In the genomic region with DNA sequence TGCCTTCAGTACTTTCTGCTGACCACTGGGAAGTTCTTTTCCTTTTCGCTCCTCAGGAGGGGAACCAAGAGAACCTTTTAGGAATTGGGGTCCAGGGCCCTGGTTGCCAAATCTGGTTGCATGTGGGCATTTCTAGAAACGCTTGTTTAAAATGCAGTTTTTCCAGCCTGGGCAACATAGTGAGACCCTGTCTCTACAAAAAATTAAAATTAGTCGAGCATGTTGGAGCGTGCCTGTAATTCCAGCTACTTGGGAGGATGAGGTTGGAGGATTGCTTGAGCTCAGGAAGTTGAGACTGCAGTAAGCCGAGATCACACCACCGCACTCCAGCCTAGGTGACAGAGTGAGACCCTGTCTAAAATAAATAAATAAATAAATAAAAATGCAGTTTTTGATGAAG, we compare ENCODE assay signal across 9 cellular contexts. TPM values are rescaled to one million over a fixed set of nuclear protein-coding genes. Genes with fewer than 3 reads are reported as not detected.
DNase-seq lines count a peak whose midpoint lies in the region; ATAC-seq and TF ChIP-seq lines count a peak whose summit lies in the region.
"Had no signal": no experiment of that assay in that cellular context is flagged by ENCODE, and none has a peak within 500 bp of the region (broad histone marks: within the 10 kb centered on the region; RNA-seq: fewer than 3 reads in every experiment).

No MANE protein-coding gene starts in this region.

- H3K4me1 ChIP-seq in DOHH2 (ENCODE audit: control insufficient read depth, low read length) = peaks cover 51% of the 10 kb centered on the region
- peaks cover 46% of the 10 kb centered on the region for H3K4me1 ChIP-seq in OCI-LY1 (ENCODE audit: insufficient read depth, low read length, severe bottlenecking)
- H3K4me1 ChIP-seq in osteoblast (ENCODE audit: insufficient read depth, low read length) = peaks cover 40% of the 10 kb centered on the region

- H3K79me2 ChIP-seq in DOHH2 (ENCODE audit: control insufficient read depth, low read length) (peaks cover 23% of the 10 kb centered on the region), OCI-LY1 (ENCODE audit: insufficient read depth, low read length) (no peaks in the 10 kb centered on the region), osteoblast (ENCODE audit: insufficient read depth, low read length) (peaks cover 18% of the 10 kb centered on the region)

- no peak for DNase-seq in dorsolateral prefrontal cortex
- no peak for DNase-seq in osteoblast (ENCODE audit: insufficient read length, low spot score, missing footprints)
- DNase-seq in nucleus accumbens (lab: John Stamatoyannopoulos, UW) = no peak
- no peak for DNase-seq in COLO668 (lab: John Stamatoyannopoulos, UW; ENCODE audit: unreplicated experiment)
- DNase-seq: NCI-H526 treated with DMSO at 0.1 percent for 48 hours had no signal

- no peaks in the 10 kb centered on the region for H3F3A ChIP-seq in DOHH2 (ENCODE audit: control insufficient read depth, insufficient read depth)
- H3F3A ChIP-seq in OCI-LY1 (ENCODE audit: insufficient read depth, low read length) = no peaks in the 10 kb centered on the region

- H3K9me3 ChIP-seq in DOHH2 (ENCODE audit: control insufficient read depth, insufficient read depth, low read length) (no peaks in the 10 kb centered on the region), OCI-LY1 (ENCODE audit: low read length) (no peaks in the 10 kb centered on the region), osteoblast (ENCODE audit: low read depth, low read length) (no peaks in the 10 kb centered on the region)

- intact Hi-C loops in dorsolateral prefrontal cortex (cut with DNase I) = loop anchor here (2.0 to 5.0 kb wide), 3 partner anchors 28 to 45 kb away; a partner anchor contains a TSS

- H3K9me2 ChIP-seq in DOHH2 (replicated peaks; ENCODE audit: control insufficient read depth, low read length) = no peaks in the 10 kb centered on the region
- H3K9me2 ChIP-seq in OCI-LY1 (ENCODE audit: low read depth, low read length) = no peaks in the 10 kb centered on the region

- ATAC-seq in HG02610 (IDR thresholded peaks at IDR 0.05; ENCODE audit: unreplicated experiment) (no peak), GM21367 (IDR thresholded peaks at IDR 0.05; ENCODE audit: unreplicated experiment) (no peak)

- H2AFZ ChIP-seq in OCI-LY1 (ENCODE audit: low read length) (no peak overlapping the region), osteoblast (ENCODE audit: low read length) (no peak overlapping the region)

- H3K9ac ChIP-seq in OCI-LY1 (ENCODE audit: low read length) = peak overlapping the region; percentile 76

- H3K4me2 ChIP-seq in DOHH2 (ENCODE audit: low read length) (peak overlapping the region; percentile 98), OCI-LY1 (ENCODE audit: low read length) (peak overlapping the region; percentile 79), osteoblast (ENCODE audit: insufficient read depth, low read length) (peak overlapping the region; percentile 96)

- H3K4me3 ChIP-seq in DOHH2 (ENCODE audit: low read length) (peak overlapping the region; percentile 88), OCI-LY1 (ENCODE audit: low read depth, low read length, poor library complexity, severe bottlenecking) (peak overlapping the region; percentile 75), dorsolateral prefrontal cortex (peak overlapping the region in 56 of 59 donors; percentile 68 to 100 (median 90)), osteoblast (ENCODE audit: insufficient read depth, low read length) (peak overlapping the region; percentile 92)

- H4K20me1 ChIP-seq in DOHH2 (ENCODE audit: control insufficient read depth, insufficient read depth, low read depth, low read length) = no peaks in the 10 kb centered on the region
- H4K20me1 ChIP-seq in OCI-LY1 (ENCODE audit: insufficient read depth, low read length) = no peaks in the 10 kb centered on the region
- H4K20me1 ChIP-seq in osteoblast (ENCODE audit: insufficient read depth, low read length) = no peaks in the 10 kb centered on the region

- TF ChIP-seq CTCF in DOHH2 (IDR thresholded peaks at IDR 0.05; ENCODE audit: low read depth, low read length, poor library complexity, severe bottlenecking) = no peak
- no peak for TF ChIP-seq CTCF in OCI-LY1 (IDR thresholded peaks at IDR 0.05; ENCODE audit: low read length)
- TF ChIP-seq CTCF in dorsolateral prefrontal cortex (IDR thresholded peaks at IDR 0.05 in 54 of 56, conservative IDR thresholded peaks at IDR 0.05 in 2 of 56; ENCODE audit: low read depth in 1 of 56, partially characterized antibody in 56 of 56) = no peak
- no peak for TF ChIP-seq CTCF in osteoblast (IDR thresholded peaks at IDR 0.05; ENCODE audit: extremely low read depth, low read depth, low read length)

- H3K27ac ChIP-seq in DOHH2 (ENCODE audit: low read depth, low read length) = no peak overlapping the region
- peak overlapping the region; percentile 10 for H3K27ac ChIP-seq in OCI-LY1 (ENCODE audit: low read depth, low read length, poor library complexity, severe bottlenecking)
- peak overlapping the region in 20 of 59 donors; percentile 23 to 92 (median 84) for H3K27ac ChIP-seq in dorsolateral prefrontal cortex
- H3K27ac ChIP-seq in osteoblast (ENCODE audit: low read depth, low read length) = no peak overlapping the region

- H3K27me3 ChIP-seq in DOHH2 (ENCODE audit: control insufficient read depth, low read length) (no peaks in the 10 kb centered on the region), OCI-LY1 (ENCODE audit: insufficient read depth, low read length) (no peaks in the 10 kb centered on the region), dorsolateral prefrontal cortex (no peaks in the 10 kb centered on the region), osteoblast (ENCODE audit: insufficient read depth, low read length) (no peaks in the 10 kb centered on the region)

- H3K36me3 ChIP-seq in DOHH2 (ENCODE audit: control insufficient read depth, low read length) (peaks cover 33% of the 10 kb centered on the region), OCI-LY1 (ENCODE audit: insufficient read depth, low read length) (peaks cover 28% of the 10 kb centered on the region; the same call in 1 of the 2 replicates), osteoblast (ENCODE audit: insufficient read depth, low read length) (peaks cover 11% of the 10 kb centered on the region)

RNA-seq across cellular contexts. Expression of a gene that starts 1.2 kb away (rescaled TPM):
- total RNA-seq in dorsolateral prefrontal cortex = 10 to 100 TPM; 30.2 to 62.6 (median 43.4) TPM
- total RNA-seq in osteoblast = 31.5 and 32.4 TPM in 2 replicates

RNA-seq across cellular contexts. Expression of a gene that starts 15.1 kb away (rescaled TPM):
- total RNA-seq in dorsolateral prefrontal cortex (under 1 TPM in 1 of 120 experiments, not detected in 119; 0.33 TPM), osteoblast (not detected in 2 replicates)

RNA-seq across cellular contexts. Expression of a gene that starts 28.3 kb away (rescaled TPM):
- 100 to 1,000 TPM in 119 of 120 experiments, 10 to 100 TPM in 1; 99.4 to 256 (median 180) TPM for total RNA-seq in dorsolateral prefrontal cortex
- 46.6 and 50.3 TPM in 2 replicates for total RNA-seq in osteoblast

RNA-seq across cellular contexts. Expression of a gene that starts 46.5 kb away (rescaled TPM):
- total RNA-seq in dorsolateral prefrontal cortex = 10 to 100 TPM; 11.5 to 27.4 (median 17.6) TPM
- 2.4 and 2.5 TPM in 2 replicates for total RNA-seq in osteoblast
